Comparison of ENCODE assay signal across 2 cellular contexts in genomic region chr20:10076126-10077080, GRCh38.
TF ChIP-seq lines count a peak whose summit lies in the region.

No MANE protein-coding gene starts in this region.

TF ChIP-seq in A549, 52 proteins besides CTCF, POLR2A, EP300 and RAD21:
- TF ChIP-seq RARB (CRISPR knock-in tag; IDR thresholded peaks at IDR 0.05): no peak
- TF ChIP-seq PBX3 (IDR thresholded peaks at IDR 0.05): no peak
- TF ChIP-seq HEYL (CRISPR knock-in tag; IDR thresholded peaks at IDR 0.05): no peak
- no peak for TF ChIP-seq CHD2 (IDR thresholded peaks at IDR 0.05; ENCODE audit: low read length, partially characterized antibody)
- TF ChIP-seq BHLHE40 (IDR thresholded peaks at IDR 0.05; ENCODE audit: low read depth, low read length): no peak
- no peak for TF ChIP-seq NPAS2 (CRISPR knock-in tag; IDR thresholded peaks at IDR 0.05; ENCODE audit: borderline replicate concordance)
- TF ChIP-seq SREBF2 (IDR thresholded peaks at IDR 0.05): no peak
- 0 out of 2 replicates have a peak, but pooled peaks have one; percentile 41 for TF ChIP-seq JUNB (IDR thresholded peaks at IDR 0.05)
- no peak for TF ChIP-seq USF2 (IDR thresholded peaks at IDR 0.05)
- no peak for TF ChIP-seq HOXA7 (CRISPR knock-in tag; IDR thresholded peaks at IDR 0.05)
- no peak; a peak in 2 of 5 replicates for TF ChIP-seq JUN (IDR thresholded peaks at IDR 0.05)
- 0 out of 3 replicates have a peak, but pooled peaks have one; percentile 34 for TF ChIP-seq BCL3 (IDR thresholded peaks at IDR 0.05)
- no peak for TF ChIP-seq HDAC2 (IDR thresholded peaks at IDR 0.05)
- TF ChIP-seq MYC (IDR thresholded peaks at IDR 0.05; ENCODE audit: borderline replicate concordance, low read length): no peak
- no peak for TF ChIP-seq ELK1 (IDR thresholded peaks at IDR 0.05; ENCODE audit: low read depth, low read length)
- no peak for TF ChIP-seq ESRRA (IDR thresholded peaks at IDR 0.05; ENCODE audit: borderline replicate concordance, low read length)
- TF ChIP-seq MAX (IDR thresholded peaks at IDR 0.05): no peak
- TF ChIP-seq RCOR1 (IDR thresholded peaks at IDR 0.05; ENCODE audit: low read depth, low read length): no peak
- no peak for TF ChIP-seq RFX5 (IDR thresholded peaks at IDR 0.05)
- 0 out of 4 replicates have a peak, but pooled peaks of 1 of the 2 experiments have one; percentile 51 for TF ChIP-seq CEBPB (IDR thresholded peaks at IDR 0.05)

TF ChIP-seq in H1, 55 proteins besides CTCF, POLR2A, EP300 and RAD21:
- TF ChIP-seq SRF (IDR thresholded peaks at IDR 0.05; ENCODE audit: low read depth, low read length) (no peak), ATF3 (IDR thresholded peaks at IDR 0.05; ENCODE audit: insufficient read depth, low read depth, low read length) (no peak), TEAD4 (IDR thresholded peaks at IDR 0.05; ENCODE audit: low read depth, low read length) (no peak), CHD1 (IDR thresholded peaks at IDR 0.05; ENCODE audit: low read depth, low read length) (no peak), SP4 (IDR thresholded peaks at IDR 0.05; ENCODE audit: low read length) (no peak), MAX (IDR thresholded peaks at IDR 0.05) (no peak), E2F6 (IDR thresholded peaks at IDR 0.05) (no peak), BRCA1 (IDR thresholded peaks at IDR 0.05; ENCODE audit: low read depth, low read length) (no peak), KDM4A (IDR thresholded peaks at IDR 0.05; ENCODE audit: low read depth, low read length, severe bottlenecking) (no peak), HDAC6 (IDR thresholded peaks at IDR 0.05; ENCODE audit: low read depth, low read length) (no peak), EGR1 (IDR thresholded peaks at IDR 0.05; ENCODE audit: borderline replicate concordance, low read depth, low read length) (no peak), KDM5A (IDR thresholded peaks at IDR 0.05; ENCODE audit: low read length) (no peak), CREB1 (IDR thresholded peaks at IDR 0.05) (no peak), NANOG (IDR thresholded peaks at IDR 0.05; ENCODE audit: insufficient read depth, low read depth, low read length, poor library complexity, severe bottlenecking) (no peak), POU5F1 (IDR thresholded peaks at IDR 0.05; ENCODE audit: low read depth, low read length) (no peak), JUND (IDR thresholded peaks at IDR 0.05; ENCODE audit: low read length) (no peak)
